In the genomic region with DNA sequence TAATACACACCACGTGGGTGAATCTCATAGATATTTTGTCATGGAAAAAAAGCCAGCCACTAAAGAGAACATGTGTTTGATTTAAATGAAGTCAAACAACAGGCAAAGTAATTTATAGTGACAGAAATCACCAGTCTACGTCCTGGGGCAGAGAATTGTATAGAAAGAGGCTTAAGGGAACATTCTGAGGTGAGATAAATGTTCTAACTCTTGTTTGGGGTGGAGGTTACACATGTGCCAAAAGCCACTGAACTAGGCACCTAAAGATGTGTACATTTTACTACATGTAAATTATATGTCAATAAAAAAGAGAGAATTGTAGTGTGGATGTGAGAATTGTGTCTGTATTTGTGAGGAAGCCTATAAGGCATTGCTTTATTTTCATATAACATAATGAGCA, we compare ENCODE assay signal across 29 cellular contexts.
DNase-seq lines count a peak whose midpoint lies in the region; FAIRE-seq and TF ChIP-seq lines count a peak whose summit lies in the region.
"Had no signal": no experiment of that assay in that cellular context is flagged by ENCODE, and none has a peak within 500 bp of the region (broad histone marks: within the 10 kb centered on the region; RNA-seq: fewer than 3 reads in every experiment).

No MANE protein-coding gene starts in this region.

- no peaks in the 10 kb centered on the region for H3K36me3 Mint-ChIP-seq in astrocyte (ENCODE audit: low read depth, unreplicated experiment)
- H3K36me3 Mint-ChIP-seq: CD14-positive monocyte; CD4-positive, alpha-beta memory T cell; CD4-positive, CD25-positive, alpha-beta regulatory T cell; CD8-positive, alpha-beta T cell had no signal

- WGBS in trophoblast cell (ENCODE audit: extremely low coverage, insufficient coverage, insufficient read length), result no CpG with 5 or more reads among the region's 2 CpGs

- H4K12ac ChIP-seq in trophoblast cell (ENCODE audit: low read depth, low read length), result no peak overlapping the region

- H3K27ac Mint-ChIP-seq in astrocyte (ENCODE audit: unreplicated experiment), result no peak overlapping the region
- H3K27ac Mint-ChIP-seq: B cell; CD14-positive monocyte; CD4-positive, alpha-beta memory T cell; CD4-positive, alpha-beta T cell; CD4-positive, CD25-positive, alpha-beta regulatory T cell; CD8-positive, alpha-beta memory T cell; CD8-positive, alpha-beta T cell had no signal

- no peaks in the 10 kb centered on the region for H3K36me3 ChIP-seq in astrocyte (ENCODE audit: insufficient read depth, low read length)
- H3K36me3 ChIP-seq in trophoblast cell (ENCODE audit: control insufficient read depth in 1 of 2, insufficient read depth in 2 of 2, low read length in 2 of 2), result no peaks in the 10 kb centered on the region
- H3K36me3 ChIP-seq: BE2C, BLaER1 had no signal

- no peak for TF ChIP-seq CTCF in astrocyte (IDR thresholded peaks at IDR 0.05; ENCODE audit: insufficient read depth, low read depth, low read length)

- H3K14ac ChIP-seq in trophoblast cell (ENCODE audit: low read length), result no peak overlapping the region

- no peaks in the 10 kb centered on the region for H3K79me1 ChIP-seq in trophoblast cell (ENCODE audit: low read length)

- H3K4me1 Mint-ChIP-seq in astrocyte (ENCODE audit: low read depth, unreplicated experiment), result no peaks in the 10 kb centered on the region
- H3K4me1 Mint-ChIP-seq: B cell; CD14-positive monocyte; CD4-positive, alpha-beta memory T cell; CD4-positive, CD25-positive, alpha-beta regulatory T cell; CD8-positive, alpha-beta memory T cell had no signal

- H3K9ac ChIP-seq in astrocyte (ENCODE audit: low read length), result no peak overlapping the region
- H3K9ac ChIP-seq in trophoblast cell (ENCODE audit: low read length), result no peak overlapping the region
- H3K9ac ChIP-seq: BLaER1; BLaER1 treated with 17β-estradiol and CSF1 and Interleukin-3, amounts not matched to agents 10 nM and 100 nM had no signal

- no peaks in the 10 kb centered on the region for H3K9me3 ChIP-seq in astrocyte (ENCODE audit: insufficient read depth, low read depth, low read length)
- H3K9me3 ChIP-seq in trophoblast cell (ENCODE audit: insufficient read depth, low read depth, low read length), result no peaks in the 10 kb centered on the region
- H3K9me3 ChIP-seq: A549; BE2C; BLaER1; BLaER1 treated with 17β-estradiol and CSF1 and Interleukin-3, amounts not matched to agents 10 nM and 100 nM; Caco-2 had no signal

- H2BK120ac ChIP-seq in trophoblast cell (ENCODE audit: insufficient read depth, low read length, poor library complexity), result no peak overlapping the region

- no peak overlapping the region for H2BK12ac ChIP-seq in trophoblast cell (ENCODE audit: low read length)

- no peaks in the 10 kb centered on the region for H3K27me3 ChIP-seq in astrocyte (ENCODE audit: insufficient read depth, low read length)
- no peaks in the 10 kb centered on the region for H3K27me3 ChIP-seq in trophoblast cell (ENCODE audit: insufficient read depth, low read length)
- H3K27me3 ChIP-seq: BE2C; BLaER1; BLaER1 treated with 17β-estradiol and CSF1 and Interleukin-3, amounts not matched to agents 10 nM and 100 nM had no signal

- H4K91ac ChIP-seq in trophoblast cell (ENCODE audit: low read depth, low read length), result no peak overlapping the region

- H3K4me3 Mint-ChIP-seq in astrocyte (ENCODE audit: unreplicated experiment), result no peak overlapping the region
- H3K4me3 Mint-ChIP-seq: B cell; CD14-positive monocyte; CD4-positive, alpha-beta memory T cell; CD4-positive, alpha-beta T cell; CD4-positive, CD25-positive, alpha-beta regulatory T cell; CD8-positive, alpha-beta memory T cell; CD8-positive, alpha-beta T cell had no signal

- H3K4me2 ChIP-seq in astrocyte (ENCODE audit: low read length) (no peak overlapping the region), trophoblast cell (ENCODE audit: low read length) (no peak overlapping the region)
- H3K4me2 ChIP-seq: A549; BLaER1; BLaER1 treated with 17β-estradiol and CSF1 and Interleukin-3, amounts not matched to agents 10 nM and 100 nM had no signal

- no peaks in the 10 kb centered on the region for H3K9me3 Mint-ChIP-seq in astrocyte (ENCODE audit: unreplicated experiment)
- H3K9me3 Mint-ChIP-seq: CD4-positive, alpha-beta memory T cell; CD4-positive, alpha-beta T cell; CD8-positive, alpha-beta memory T cell; CD8-positive, alpha-beta T cell had no signal

- H3K4me1 ChIP-seq in astrocyte (ENCODE audit: insufficient read depth, low read length) (no peaks in the 10 kb centered on the region), trophoblast cell (ENCODE audit: control insufficient read depth in 1 of 2, insufficient read depth in 2 of 2, low read length in 2 of 2) (no peaks in the 10 kb centered on the region)
- H3K4me1 ChIP-seq: A549; BE2C; BLaER1; BLaER1 treated with 17β-estradiol and CSF1 and Interleukin-3, amounts not matched to agents 10 nM and 100 nM; Caco-2 had no signal

- no peaks in the 10 kb centered on the region for H4K20me1 ChIP-seq in astrocyte (ENCODE audit: insufficient read depth, low read length)
- H4K20me1 ChIP-seq: BLaER1; BLaER1 treated with 17β-estradiol and CSF1 and Interleukin-3, amounts not matched to agents 10 nM and 100 nM had no signal

- no peak overlapping the region for H3K4me3 ChIP-seq in astrocyte (ENCODE audit: insufficient read depth, low read depth, low read length)
- no peak overlapping the region for H3K4me3 ChIP-seq in trophoblast cell (ENCODE audit: low read depth, low read length)
- H3K4me3 ChIP-seq: A549; BLaER1; BLaER1 treated with 17β-estradiol and CSF1 and Interleukin-3, amounts not matched to agents 10 nM and 100 nM had no signal

- H2BK5ac ChIP-seq in trophoblast cell (ENCODE audit: low read depth, low read length, poor library complexity), result no peak overlapping the region

- H4K8ac ChIP-seq in trophoblast cell (ENCODE audit: low read depth, low read length), result no peak overlapping the region

- DNase-seq in astrocyte (ENCODE audit: low read depth) (no peak), trophoblast cell (no peak)
- DNase-seq: 8988T; ACHN; AML-193; BE2C; C1 segment of cervical spinal cord; Caco-2; Calu3; CD4-positive, alpha-beta memory T cell; CD4-positive, alpha-beta T cell; CD4-positive, CD25-positive, alpha-beta regulatory T cell; CD8-positive, alpha-beta memory T cell; CD8-positive, alpha-beta T cell; COR-L47; DMS 273 treated with DMSO at 0.1 percent for 48 hours; DMS153; DMS53; DMS79; DMS79 treated with DMSO at 0.1 percent for 48 hours; DND-41; EL had no signal

- H2AFZ ChIP-seq in astrocyte (ENCODE audit: low read depth, low read length), result no peak overlapping the region
- no peak overlapping the region for H2AFZ ChIP-seq in trophoblast cell (ENCODE audit: insufficient read depth, low read length, poor library complexity)

- no peaks in the 10 kb centered on the region for H3K27me3 Mint-ChIP-seq in astrocyte (ENCODE audit: low read depth, unreplicated experiment)
- H3K27me3 Mint-ChIP-seq: B cell; CD4-positive, alpha-beta memory T cell; CD4-positive, alpha-beta T cell; CD4-positive, CD25-positive, alpha-beta regulatory T cell; CD8-positive, alpha-beta memory T cell had no signal

- H3K4ac ChIP-seq in trophoblast cell (ENCODE audit: low read depth, low read length), result no peak overlapping the region

- H3K79me2 ChIP-seq in astrocyte (ENCODE audit: insufficient read depth, low read length), result no peaks in the 10 kb centered on the region
- no peaks in the 10 kb centered on the region for H3K79me2 ChIP-seq in trophoblast cell (ENCODE audit: control insufficient read depth, insufficient read depth, low read length, poor library complexity)

- H3K23ac ChIP-seq in trophoblast cell (ENCODE audit: low read length), result no peak overlapping the region

- no peak overlapping the region for H3K18ac ChIP-seq in trophoblast cell (ENCODE audit: low read length)

- peak; percentile 71 for FAIRE-seq in astrocyte (lab: Jason Lieb, UNC)
- FAIRE-seq: A549 had no signal

- H3K27ac ChIP-seq in astrocyte (ENCODE audit: low read depth, low read length) (no peak overlapping the region), trophoblast cell (ENCODE audit: low read depth, low read length) (no peak overlapping the region)
- H3K27ac ChIP-seq: 22Rv1; A549; BLaER1; BLaER1 treated with 17β-estradiol and CSF1 and Interleukin-3, amounts not matched to agents 10 nM and 100 nM; C4-2B had no signal

- no peak overlapping the region for H2AK5ac ChIP-seq in trophoblast cell (ENCODE audit: low read length)
